15 cellular contexts compared by ENCODE assay signal in the genomic region with DNA sequence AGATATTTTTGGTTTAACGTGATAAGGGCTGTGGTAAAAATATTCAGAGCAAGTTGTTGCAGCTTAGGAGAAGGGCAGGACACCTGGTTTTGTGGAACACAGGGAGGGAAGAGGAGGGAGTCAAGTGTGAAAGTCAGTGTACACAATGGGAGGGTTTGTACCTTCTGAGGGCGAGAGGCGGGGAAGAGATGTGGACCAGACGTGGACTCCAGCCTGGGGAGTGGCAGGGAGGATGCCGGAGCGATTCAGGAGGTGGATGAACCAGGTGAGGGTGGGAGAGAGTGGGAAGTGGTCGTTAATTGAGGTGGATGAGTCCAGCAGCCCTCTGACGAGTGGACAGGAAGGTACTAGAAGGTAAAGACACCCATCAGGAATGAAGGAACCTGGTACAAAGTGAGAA.
"Had no signal": no experiment of that assay in that cellular context is flagged by ENCODE, and none has a peak within 500 bp of the region (broad histone marks: within the 10 kb centered on the region; RNA-seq: fewer than 3 reads in every experiment).

No MANE protein-coding gene starts in this region.

- ATAC-seq: activated CD4-positive, alpha-beta T cell treated with anti-CD3 and anti-CD28 coated beads for 36 hours; activated CD8-positive, alpha-beta T cell treated with anti-CD3 and anti-CD28 coated beads for 36 hours; esophagus mucosa; natural killer cell had no signal

- DNase-seq: activated CD4-positive, alpha-beta T cell treated with anti-CD3 and anti-CD28 coated beads for 36 hours; activated CD8-positive, alpha-beta T cell treated with anti-CD3 and anti-CD28 coated beads for 36 hours; activated naive CD4-positive, alpha-beta T cell treated with Interleukin-2 at 50 U/mL for 16 hours; activated T-cell treated with anti-CD3 and anti-CD28 coated beads, Interleukin-2, amount 50 U/mL, for 1 hour; anterior cingulate cortex; caudate nucleus; mesendoderm; natural killer cell; stimulated activated naive CD4-positive, alpha-beta T cell had no signal

- H3K79me2 ChIP-seq: parathyroid adenoma had no signal

- FAIRE-seq: colon, endometrium had no signal

- H3K4me1 ChIP-seq: parathyroid adenoma had no signal

- H3K27me3 Mint-ChIP-seq: activated CD4-positive, alpha-beta T cell treated with anti-CD3 and anti-CD28 coated beads for 36 hours; activated CD8-positive, alpha-beta T cell treated with anti-CD3 and anti-CD28 coated beads for 36 hours had no signal

- H3K9me3 Mint-ChIP-seq: activated CD8-positive, alpha-beta T cell treated with anti-CD3 and anti-CD28 coated beads for 36 hours; activated T-helper 2 cell treated with anti-CD3 and anti-CD28 coated beads, Interferon-gamma antibody, Interleukin-2, Interleukin-4, amounts not matched to agents 10 μg/mL and 5 μg/mL and 100 μg/mL, durations not matched to agents 14 hours and 24 hours and 36 hours; natural killer cell had no signal

- H3K9ac ChIP-seq: parathyroid adenoma had no signal

- H3K27ac ChIP-seq: parathyroid adenoma had no signal

- H3K27ac Mint-ChIP-seq: activated CD4-positive, alpha-beta T cell treated with anti-CD3 and anti-CD28 coated beads for 36 hours; activated CD8-positive, alpha-beta T cell treated with anti-CD3 and anti-CD28 coated beads for 36 hours; activated T-helper 2 cell treated with anti-CD3 and anti-CD28 coated beads, Interferon-gamma antibody, Interleukin-2, Interleukin-4, amounts not matched to agents 10 μg/mL and 5 μg/mL and 100 μg/mL, durations not matched to agents 14 hours and 24 hours and 36 hours; natural killer cell had no signal

- H3K36me3 Mint-ChIP-seq: brain, natural killer cell had no signal

- H2AFZ ChIP-seq: parathyroid adenoma had no signal

- H3K4me3 Mint-ChIP-seq: activated CD4-positive, alpha-beta T cell treated with anti-CD3 and anti-CD28 coated beads for 36 hours; activated CD8-positive, alpha-beta T cell treated with anti-CD3 and anti-CD28 coated beads for 36 hours; brain; natural killer cell had no signal
